Comparison of ENCODE assay signal across 20 cellular contexts in the genomic region with DNA sequence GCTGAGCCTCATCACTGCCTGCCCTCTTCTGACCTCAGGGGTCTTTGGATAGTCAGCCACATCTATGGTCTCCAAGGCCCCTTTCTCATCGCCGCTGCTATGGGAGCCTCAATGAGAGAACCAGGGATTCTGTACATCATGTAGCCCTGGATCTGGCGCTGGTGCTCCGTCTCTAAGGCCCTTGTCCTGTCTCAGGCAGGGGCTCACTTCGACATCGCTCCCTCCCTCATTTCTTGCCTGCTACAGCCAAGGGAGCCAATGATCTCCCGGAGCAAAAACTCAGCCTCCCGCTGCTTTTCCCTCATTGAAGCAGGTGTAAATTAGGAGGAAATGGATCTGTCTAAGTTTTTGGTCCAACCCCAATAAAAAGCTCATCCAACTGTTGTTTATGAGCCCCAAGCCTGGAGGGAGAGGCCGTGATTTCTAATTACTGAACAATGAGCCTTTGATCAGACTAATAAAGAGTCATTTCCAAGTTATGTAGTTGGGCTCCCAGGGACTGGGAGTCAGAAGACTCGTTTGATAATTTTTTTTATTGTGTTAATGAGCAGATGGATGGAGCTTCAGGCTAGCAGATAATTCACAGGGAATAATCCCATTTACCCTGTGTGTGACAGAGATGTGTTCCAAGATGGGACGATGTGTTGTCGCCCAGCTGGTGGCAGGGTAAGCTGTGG. TPM values are rescaled to one million over a fixed set of nuclear protein-coding genes. Genes with fewer than 3 reads are reported as not detected.
DNase-seq lines count a peak whose midpoint lies in the region; ATAC-seq and FAIRE-seq lines count a peak whose summit lies in the region.
"Had no signal": no experiment of that assay in that cellular context is flagged by ENCODE, and none has a peak within 500 bp of the region (broad histone marks: within the 10 kb centered on the region; RNA-seq: fewer than 3 reads in every experiment).

No MANE protein-coding gene starts in this region.

- H3K27ac Mint-ChIP-seq in activated naive CD4-positive, alpha-beta T cell treated with anti-CD3 and anti-CD28 coated beads for 36 hours: no peak overlapping the region
- H3K27ac Mint-ChIP-seq: CD14-positive monocyte; CD8-positive, alpha-beta T cell had no signal

- H3K27me3 Mint-ChIP-seq in activated naive CD4-positive, alpha-beta T cell treated with anti-CD3 and anti-CD28 coated beads for 36 hours (ENCODE audit: low read depth): no peaks in the 10 kb centered on the region

- H3K27ac ChIP-seq in caudate nucleus (ENCODE audit: low read depth, low read length): peak overlapping the region; percentile 21
- H3K27ac ChIP-seq in small intestine (ENCODE audit: low read depth in 1 of 2, low read length in 1 of 2): no peak overlapping the region
- H3K27ac ChIP-seq: GM23248 had no signal

- CTCF ChIA-PET in activated naive CD4-positive, alpha-beta T cell treated with anti-CD3 and anti-CD28 coated beads for 36 hours (lab: Charles Lee): no interaction called here

- peaks cover 0 to 3% of the 10 kb centered on the region in 2 donors for H3K27me3 ChIP-seq in small intestine (ENCODE audit: control insufficient read depth in 2 of 2, insufficient read depth in 2 of 2, low read length in 2 of 2)

- no peak overlapping the region for H3K4me3 ChIP-seq in small intestine (ENCODE audit: low read depth in 1 of 2, low read length in 2 of 2)
- H3K4me3 ChIP-seq: GM12878, GM23248 had no signal

- no peaks in the 10 kb centered on the region for H3K36me3 Mint-ChIP-seq in activated naive CD4-positive, alpha-beta T cell treated with anti-CD3 and anti-CD28 coated beads for 36 hours (ENCODE audit: low read depth)
- H3K36me3 Mint-ChIP-seq: CD14-positive monocyte; CD8-positive, alpha-beta T cell had no signal

- no peak overlapping the region for H3K4me3 Mint-ChIP-seq in activated naive CD4-positive, alpha-beta T cell treated with anti-CD3 and anti-CD28 coated beads for 36 hours
- H3K4me3 Mint-ChIP-seq: CD14-positive monocyte; CD8-positive, alpha-beta T cell had no signal

- no peaks in the 10 kb centered on the region for H3K9me3 ChIP-seq in small intestine (ENCODE audit: control insufficient read depth, low read depth)

- no peaks in the 10 kb centered on the region for H3K9me3 Mint-ChIP-seq in activated naive CD4-positive, alpha-beta T cell treated with anti-CD3 and anti-CD28 coated beads for 36 hours
- H3K9me3 Mint-ChIP-seq: CD8-positive, alpha-beta T cell had no signal

- H3K36me3 ChIP-seq in small intestine (ENCODE audit: control insufficient read depth in 2 of 2, insufficient read depth in 2 of 2, low read length in 2 of 2): no peaks in the 10 kb centered on the region

- H3K4me1 Mint-ChIP-seq in activated naive CD4-positive, alpha-beta T cell treated with anti-CD3 and anti-CD28 coated beads for 36 hours (ENCODE audit: low read depth): no peaks in the 10 kb centered on the region
- H3K4me1 Mint-ChIP-seq: CD14-positive monocyte had no signal

- DNase-seq in HTR-8/SVneo (ENCODE audit: insufficient read length, low spot score) (no peak), caudate nucleus (lab: John Stamatoyannopoulos, UW) (peak in 7 of 61 donors; percentile 0 to 14 (median 4)), islet precursor cell (peak; percentile 13), small intestine (peak; percentile 48), DMS79 (lab: John Stamatoyannopoulos, UW) (no peak)
- no peak for DNase-seq in activated naive CD4-positive, alpha-beta T cell treated with anti-CD3 and anti-CD28 coated beads for 36 hours
- DNase-seq: CD8-positive, alpha-beta T cell; DMS53; GM23248; IMR-90 had no signal

- FAIRE-seq in HTR-8/SVneo (lab: Jason Lieb, UNC) (peak; percentile 52), small intestine (lab: Jason Lieb, UNC) (no peak)
- FAIRE-seq: A204.1, GM12878, GM18507, H54 had no signal

- 19 to 60% (median 39%) methylated on average over 12 of the region's 12 CpGs for WGBS in small intestine, 3 donors

- H3K4me1 ChIP-seq in small intestine (ENCODE audit: control insufficient read depth in 2 of 2, insufficient read depth in 1 of 2, low read depth in 1 of 2, low read length in 1 of 2): peaks cover 3 to 5% of the 10 kb centered on the region in 2 donors

- ATAC-seq in HG03196 (IDR thresholded peaks at IDR 0.05; ENCODE audit: unreplicated experiment): no peak
- ATAC-seq: CD8-positive, alpha-beta T cell; GM12878; HCT116 had no signal

- intact Hi-C loops in activated naive CD4-positive, alpha-beta T cell treated with anti-CD3 and anti-CD28 coated beads for 36 hours (cut with micrococcal nuclease): no loop called here

RNA-seq across cellular contexts. Expression of a gene that starts 30.9 kb away (rescaled TPM):
- polyA plus RNA-seq in small intestine: under 1 TPM in 1 of 3 donors, not detected in 2; 0.49 TPM
- not detected for total RNA-seq in activated naive CD4-positive, alpha-beta T cell treated with anti-CD3 and anti-CD28 coated beads for 36 hours
- total RNA-seq: Caco-2; CD8-positive, alpha-beta T cell; Daoy; GM23248; IMR-90 had no signal
- polyA plus RNA-seq: AG04450, CD14-positive monocyte, GM23248, IMR-90 had no signal

RNA-seq across cellular contexts. Expression of a gene that starts 58.0 kb away (rescaled TPM):
- polyA plus RNA-seq in small intestine: 10 to 100 TPM; 24.8 to 35.7 (median 35.7) TPM
- 10 to 100 TPM; 69.1 to 72.9 TPM for total RNA-seq in activated naive CD4-positive, alpha-beta T cell treated with anti-CD3 and anti-CD28 coated beads for 36 hours

Comparison
In these comparisons a context has a peak if more than half of its experiments do, and no peak if none do; other contexts are left out.
1. DNase-seq: peak in islet precursor cell (single experiment) and small intestine (single experiment); none in HTR-8/SVneo (single experiment), DMS79 (single experiment) and activated naive CD4-positive, alpha-beta T cell treated with anti-CD3 and anti-CD28 coated beads for 36 hours (single experiment).